ENCODE assay signal across 10 cellular contexts in the genomic region with DNA sequence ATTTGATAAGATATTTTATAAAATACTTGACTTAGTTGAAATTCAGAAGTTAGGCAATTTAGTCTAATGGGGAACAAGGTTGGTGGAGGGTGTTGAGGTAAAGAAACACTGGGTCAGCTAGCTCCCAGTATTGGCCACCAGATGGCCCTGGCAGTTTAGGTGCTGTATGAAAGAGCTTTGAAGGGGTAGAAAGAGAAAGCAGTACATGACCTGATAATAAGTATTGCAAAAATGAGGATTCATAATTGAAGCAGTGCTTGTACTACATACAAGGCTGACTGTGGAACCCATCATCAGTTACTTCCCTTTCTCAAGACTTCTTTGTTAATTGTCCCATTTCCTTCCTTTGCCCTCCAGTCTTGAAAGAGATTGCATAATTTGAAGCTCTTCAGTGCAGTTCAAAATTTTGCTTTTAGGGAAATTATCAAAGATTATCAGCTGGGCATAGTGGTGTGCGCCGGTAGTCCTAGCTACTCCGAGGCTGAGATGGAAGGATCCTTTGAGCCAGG. TPM values are rescaled to one million over a fixed set of nuclear protein-coding genes. Genes with fewer than 3 reads are reported as not detected.
DNase-seq lines count a peak whose midpoint lies in the region; TF ChIP-seq lines count a peak whose summit lies in the region.
"Had no signal": no experiment of that assay in that cellular context is flagged by ENCODE, and none has a peak within 500 bp of the region (broad histone marks: within the 10 kb centered on the region; RNA-seq: fewer than 3 reads in every experiment).

No MANE protein-coding gene starts in this region.

- H3K27me3 ChIP-seq in Peyer's patch (no peaks in the 10 kb centered on the region), endodermal cell (ENCODE audit: control insufficient read depth, insufficient read depth, low read length, poor library complexity, severe bottlenecking) (no peaks in the 10 kb centered on the region)

- peaks cover 78% of the 10 kb centered on the region for H3K4me1 Mint-ChIP-seq in HFFc6 (ENCODE audit: low read depth)
- no peaks in the 10 kb centered on the region for H3K4me1 Mint-ChIP-seq in endodermal cell
- no peaks in the 10 kb centered on the region for H3K4me1 Mint-ChIP-seq in nephron progenitor cell

- no peaks in the 10 kb centered on the region for H3K36me3 ChIP-seq in Peyer's patch
- no peaks in the 10 kb centered on the region for H3K36me3 ChIP-seq in endodermal cell (ENCODE audit: control insufficient read depth, insufficient read depth, low read length)

- H3K36me3 Mint-ChIP-seq in HFFc6 (ENCODE audit: low read depth) (peaks cover 16% of the 10 kb centered on the region), endodermal cell (ENCODE audit: low read depth) (no peaks in the 10 kb centered on the region), nephron progenitor cell (ENCODE audit: low read depth) (no peaks in the 10 kb centered on the region)
- H3K36me3 Mint-ChIP-seq: naive B cell had no signal

- TF ChIP-seq POLR2A in Peyer's patch (IDR thresholded peaks at IDR 0.05) = no peak

- TF ChIP-seq CTCF in HFFc6 (IDR thresholded peaks at IDR 0.05) (peak; percentile 80), Peyer's patch (IDR thresholded peaks at IDR 0.05) (peak in 4 of 6 experiments; percentile 17 to 53 (median 45)), endodermal cell (conservative IDR thresholded peaks at IDR 0.05) (peak; percentile 87), nephron progenitor cell (IDR thresholded peaks at IDR 0.05) (peak; percentile 53)

- 93 to 94% methylated on average over 3 of the region's 3 CpGs for WGBS in endodermal cell (ENCODE audit: insufficient coverage in 1 of 2, insufficient read length in 1 of 2), 2 experiments

- H3K4me1 ChIP-seq in Peyer's patch (no peaks in the 10 kb centered on the region), endodermal cell (ENCODE audit: control insufficient read depth, insufficient read depth, low read length) (no peaks in the 10 kb centered on the region)

- H3K9me3 ChIP-seq in Peyer's patch (no peaks in the 10 kb centered on the region), endodermal cell (ENCODE audit: control insufficient read depth, low read length) (no peaks in the 10 kb centered on the region)

- no peak overlapping the region for H3K27ac ChIP-seq in Peyer's patch
- H3K27ac ChIP-seq in endodermal cell (ENCODE audit: low read depth, low read length) = no peak overlapping the region

- H3K4me3 Mint-ChIP-seq in HFFc6 (0 out of 2 replicates have a peak overlapping the region, but pooled peaks have one; percentile 7), endodermal cell (no peak overlapping the region), nephron progenitor cell (no peak overlapping the region)
- H3K4me3 Mint-ChIP-seq: naive B cell, T-cell had no signal

- H3K9me3 Mint-ChIP-seq in HFFc6 (no peaks in the 10 kb centered on the region), endodermal cell (no peaks in the 10 kb centered on the region), nephron progenitor cell (no peaks in the 10 kb centered on the region)

- H3K9ac ChIP-seq in endodermal cell (ENCODE audit: extremely low read depth, low read length, poor library complexity, severe bottlenecking) = no peak overlapping the region

- H3K27me3 Mint-ChIP-seq in HFFc6 (ENCODE audit: insufficient read depth) (peaks cover 2% of the 10 kb centered on the region; the same call in 1 of the 2 replicates), endodermal cell (ENCODE audit: insufficient read depth) (no peaks in the 10 kb centered on the region), nephron progenitor cell (ENCODE audit: low read depth, poor library complexity) (no peaks in the 10 kb centered on the region)
- H3K27me3 Mint-ChIP-seq: naive B cell, T-cell had no signal

- DNase-seq in COR-L47 (lab: John Stamatoyannopoulos, UW) (peak; percentile 51), HFFc6 (peak; percentile 37), Peyer's patch (peak in 1 of 3 donors; percentile 58), endodermal cell (peak; percentile 79), nephron progenitor cell (peak; percentile 13), DMS79 (lab: John Stamatoyannopoulos, UW) (no peak), middle frontal gyrus (ENCODE audit: extremely low spot score, low spot score) (no peak)
- no peak for DNase-seq in effector CD4-positive, alpha-beta T cell
- DNase-seq: naive B cell had no signal

- no peak overlapping the region for H3K4me3 ChIP-seq in Peyer's patch
- H3K4me3 ChIP-seq in endodermal cell (ENCODE audit: low read length) = no peak overlapping the region

- peak overlapping the region; percentile 60; the same call in 1 of the 2 replicates for H3K27ac Mint-ChIP-seq in HFFc6
- no peak overlapping the region for H3K27ac Mint-ChIP-seq in endodermal cell
- no peak overlapping the region for H3K27ac Mint-ChIP-seq in nephron progenitor cell
- H3K27ac Mint-ChIP-seq: T-cell had no signal

RNA-seq across cellular contexts. Expression of a gene that starts 29.4 kb away (rescaled TPM):
- 100 to 1,000 TPM in 1 of 6 experiments, 10 to 100 TPM in 5; 65.7 to 103 (median 73.4) TPM for total RNA-seq in HFFc6 (2021; fragmentation: NEBNext Ultra II Directional; extraction: Animal tissue kit (Norgen Biotek cat#: 25700))
- total RNA-seq in Peyer's patch (10 to 100 TPM in 2 of 4 donors, 1 to 10 TPM in 2; 3.2 to 21.5 (median 7.8) TPM), endodermal cell (10 to 100 TPM; 16.7 to 22.9 TPM)
- polyA plus RNA-seq in endodermal cell (2013, experiment 1 of 2) = 12.7 TPM
- polyA plus RNA-seq in endodermal cell (2013, experiment 2 of 2) = 14.0 TPM

Comparison
In these comparisons a context has a peak if more than half of its experiments do, and no peak if none do; other contexts are left out.
1. DNase-seq: peak in COR-L47 (single experiment), HFFc6 (single experiment), endodermal cell (single experiment) and nephron progenitor cell (single experiment); none in DMS79 (single experiment), middle frontal gyrus (single experiment) and effector CD4-positive, alpha-beta T cell (single experiment).
2. Peak in every context shown above with its lines, with median percentiles within 50 percentile points of each other: CTCF ChIP-seq.